ENCODE assay signal across 2 cellular contexts in the genomic region with DNA sequence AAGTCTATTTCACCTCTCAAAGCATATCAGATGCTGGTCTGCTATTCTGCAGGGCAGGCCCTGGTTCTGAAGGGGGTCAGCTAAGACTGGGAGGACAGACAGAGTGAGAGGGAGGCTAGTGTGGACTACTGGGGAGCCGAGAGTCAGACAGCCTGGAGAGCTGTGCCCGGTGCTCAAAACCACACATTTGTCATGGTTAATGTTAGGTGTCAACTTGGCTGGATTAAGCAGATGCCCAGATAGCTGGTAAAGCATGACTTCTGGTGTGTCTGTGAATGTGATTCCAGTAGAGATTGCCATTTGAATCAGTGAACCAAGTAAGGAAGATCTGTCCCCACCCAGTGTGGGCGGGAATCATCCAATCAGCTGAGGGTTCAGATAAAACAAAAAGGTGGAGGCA.
TF ChIP-seq lines count a peak whose summit lies in the region.

No MANE protein-coding gene starts in this region.

TF ChIP-seq in GM23338, 12 proteins besides CTCF, POLR2A, EP300 and RAD21 (continued from another document):
- TF ChIP-seq, protein P1, sequence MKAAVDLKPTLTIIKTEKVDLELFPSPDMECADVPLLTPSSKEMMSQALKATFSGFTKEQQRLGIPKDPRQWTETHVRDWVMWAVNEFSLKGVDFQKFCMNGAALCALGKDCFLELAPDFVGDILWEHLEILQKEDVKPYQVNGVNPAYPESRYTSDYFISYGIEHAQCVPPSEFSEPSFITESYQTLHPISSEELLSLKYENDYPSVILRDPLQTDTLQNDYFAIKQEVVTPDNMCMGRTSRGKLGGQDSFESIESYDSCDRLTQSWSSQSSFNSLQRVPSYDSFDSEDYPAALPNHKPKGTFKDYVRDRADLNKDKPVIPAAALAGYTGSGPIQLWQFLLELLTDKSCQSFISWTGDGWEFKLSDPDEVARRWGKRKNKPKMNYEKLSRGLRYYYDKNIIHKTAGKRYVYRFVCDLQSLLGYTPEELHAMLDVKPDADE (IDR thresholded peaks at IDR 0.05): no peak
- TF ChIP-seq ZNF331 (CRISPR knock-in tag; IDR thresholded peaks at IDR 0.05; ENCODE audit: low read depth) (no peak), EZH2 (IDR thresholded peaks at IDR 0.05; ENCODE audit: low read depth, unreplicated experiment) (no peak), STAT1 (IDR thresholded peaks at IDR 0.05; ENCODE audit: unreplicated experiment) (no peak), POLR2AphosphoS5 (IDR thresholded peaks at IDR 0.05; ENCODE audit: low read depth) (no peak), CREB1 (CRISPR knock-in tag; IDR thresholded peaks at IDR 0.05; ENCODE audit: low read depth) (no peak), JUNB (IDR thresholded peaks at IDR 0.05; ENCODE audit: unreplicated experiment) (no peak), ZNF114 (CRISPR knock-in tag; IDR thresholded peaks at IDR 0.05) (no peak)
- TF ChIP-seq, protein P2, sequence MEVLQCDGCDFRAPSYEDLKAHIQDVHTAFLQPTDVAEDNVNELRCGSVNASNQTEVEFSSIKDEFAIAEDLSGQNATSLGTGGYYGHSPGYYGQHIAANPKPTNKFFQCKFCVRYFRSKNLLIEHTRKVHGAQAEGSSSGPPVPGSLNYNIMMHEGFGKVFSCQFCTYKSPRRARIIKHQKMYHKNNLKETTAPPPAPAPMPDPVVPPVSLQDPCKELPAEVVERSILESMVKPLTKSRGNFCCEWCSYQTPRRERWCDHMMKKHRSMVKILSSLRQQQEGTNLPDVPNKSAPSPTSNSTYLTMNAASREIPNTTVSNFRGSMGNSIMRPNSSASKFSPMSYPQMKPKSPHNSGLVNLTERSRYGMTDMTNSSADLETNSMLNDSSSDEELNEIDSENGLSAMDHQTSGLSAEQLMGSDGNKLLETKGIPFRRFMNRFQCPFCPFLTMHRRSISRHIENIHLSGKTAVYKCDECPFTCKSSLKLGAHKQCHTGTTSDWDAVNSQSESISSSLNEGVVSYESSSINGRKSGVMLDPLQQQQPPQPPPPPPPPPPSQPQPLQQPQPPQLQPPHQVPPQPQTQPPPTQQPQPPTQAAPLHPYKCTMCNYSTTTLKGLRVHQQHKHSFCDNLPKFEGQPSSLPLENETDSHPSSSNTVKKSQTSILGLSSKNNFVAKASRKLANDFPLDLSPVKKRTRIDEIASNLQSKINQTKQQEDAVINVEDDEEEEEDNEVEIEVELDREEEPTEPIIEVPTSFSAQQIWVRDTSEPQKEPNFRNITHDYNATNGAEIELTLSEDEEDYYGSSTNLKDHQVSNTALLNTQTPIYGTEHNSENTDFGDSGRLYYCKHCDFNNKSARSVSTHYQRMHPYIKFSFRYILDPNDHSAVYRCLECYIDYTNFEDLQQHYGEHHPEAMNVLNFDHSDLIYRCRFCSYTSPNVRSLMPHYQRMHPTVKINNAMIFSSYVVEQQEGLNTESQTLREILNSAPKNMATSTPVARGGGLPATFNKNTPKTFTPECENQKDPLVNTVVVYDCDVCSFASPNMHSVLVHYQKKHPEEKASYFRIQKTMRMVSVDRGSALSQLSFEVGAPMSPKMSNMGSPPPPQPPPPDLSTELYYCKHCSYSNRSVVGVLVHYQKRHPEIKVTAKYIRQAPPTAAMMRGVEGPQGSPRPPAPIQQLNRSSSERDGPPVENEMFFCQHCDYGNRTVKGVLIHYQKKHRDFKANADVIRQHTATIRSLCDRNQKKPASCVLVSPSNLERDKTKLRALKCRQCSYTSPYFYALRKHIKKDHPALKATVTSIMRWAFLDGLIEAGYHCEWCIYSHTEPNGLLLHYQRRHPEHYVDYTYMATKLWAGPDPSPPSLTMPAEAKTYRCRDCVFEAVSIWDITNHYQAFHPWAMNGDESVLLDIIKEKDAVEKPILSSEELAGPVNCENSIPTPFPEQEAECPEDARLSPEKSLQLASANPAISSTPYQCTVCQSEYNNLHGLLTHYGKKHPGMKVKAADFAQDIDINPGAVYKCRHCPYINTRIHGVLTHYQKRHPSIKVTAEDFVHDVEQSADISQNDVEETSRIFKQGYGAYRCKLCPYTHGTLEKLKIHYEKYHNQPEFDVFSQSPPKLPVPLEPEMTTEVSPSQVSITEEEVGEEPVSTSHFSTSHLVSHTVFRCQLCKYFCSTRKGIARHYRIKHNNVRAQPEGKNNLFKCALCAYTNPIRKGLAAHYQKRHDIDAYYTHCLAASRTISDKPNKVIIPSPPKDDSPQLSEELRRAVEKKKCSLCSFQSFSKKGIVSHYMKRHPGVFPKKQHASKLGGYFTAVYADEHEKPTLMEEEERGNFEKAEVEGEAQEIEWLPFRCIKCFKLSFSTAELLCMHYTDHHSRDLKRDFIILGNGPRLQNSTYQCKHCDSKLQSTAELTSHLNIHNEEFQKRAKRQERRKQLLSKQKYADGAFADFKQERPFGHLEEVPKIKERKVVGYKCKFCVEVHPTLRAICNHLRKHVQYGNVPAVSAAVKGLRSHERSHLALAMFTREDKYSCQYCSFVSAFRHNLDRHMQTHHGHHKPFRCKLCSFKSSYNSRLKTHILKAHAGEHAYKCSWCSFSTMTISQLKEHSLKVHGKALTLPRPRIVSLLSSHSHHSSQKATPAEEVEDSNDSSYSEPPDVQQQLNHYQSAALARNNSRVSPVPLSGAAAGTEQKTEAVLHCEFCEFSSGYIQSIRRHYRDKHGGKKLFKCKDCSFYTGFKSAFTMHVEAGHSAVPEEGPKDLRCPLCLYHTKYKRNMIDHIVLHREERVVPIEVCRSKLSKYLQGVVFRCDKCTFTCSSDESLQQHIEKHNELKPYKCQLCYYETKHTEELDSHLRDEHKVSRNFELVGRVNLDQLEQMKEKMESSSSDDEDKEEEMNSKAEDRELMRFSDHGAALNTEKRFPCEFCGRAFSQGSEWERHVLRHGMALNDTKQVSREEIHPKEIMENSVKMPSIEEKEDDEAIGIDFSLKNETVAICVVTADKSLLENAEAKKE (CRISPR knock-in tag; IDR thresholded peaks at IDR 0.05): no peak
- TF ChIP-seq, protein P3, sequence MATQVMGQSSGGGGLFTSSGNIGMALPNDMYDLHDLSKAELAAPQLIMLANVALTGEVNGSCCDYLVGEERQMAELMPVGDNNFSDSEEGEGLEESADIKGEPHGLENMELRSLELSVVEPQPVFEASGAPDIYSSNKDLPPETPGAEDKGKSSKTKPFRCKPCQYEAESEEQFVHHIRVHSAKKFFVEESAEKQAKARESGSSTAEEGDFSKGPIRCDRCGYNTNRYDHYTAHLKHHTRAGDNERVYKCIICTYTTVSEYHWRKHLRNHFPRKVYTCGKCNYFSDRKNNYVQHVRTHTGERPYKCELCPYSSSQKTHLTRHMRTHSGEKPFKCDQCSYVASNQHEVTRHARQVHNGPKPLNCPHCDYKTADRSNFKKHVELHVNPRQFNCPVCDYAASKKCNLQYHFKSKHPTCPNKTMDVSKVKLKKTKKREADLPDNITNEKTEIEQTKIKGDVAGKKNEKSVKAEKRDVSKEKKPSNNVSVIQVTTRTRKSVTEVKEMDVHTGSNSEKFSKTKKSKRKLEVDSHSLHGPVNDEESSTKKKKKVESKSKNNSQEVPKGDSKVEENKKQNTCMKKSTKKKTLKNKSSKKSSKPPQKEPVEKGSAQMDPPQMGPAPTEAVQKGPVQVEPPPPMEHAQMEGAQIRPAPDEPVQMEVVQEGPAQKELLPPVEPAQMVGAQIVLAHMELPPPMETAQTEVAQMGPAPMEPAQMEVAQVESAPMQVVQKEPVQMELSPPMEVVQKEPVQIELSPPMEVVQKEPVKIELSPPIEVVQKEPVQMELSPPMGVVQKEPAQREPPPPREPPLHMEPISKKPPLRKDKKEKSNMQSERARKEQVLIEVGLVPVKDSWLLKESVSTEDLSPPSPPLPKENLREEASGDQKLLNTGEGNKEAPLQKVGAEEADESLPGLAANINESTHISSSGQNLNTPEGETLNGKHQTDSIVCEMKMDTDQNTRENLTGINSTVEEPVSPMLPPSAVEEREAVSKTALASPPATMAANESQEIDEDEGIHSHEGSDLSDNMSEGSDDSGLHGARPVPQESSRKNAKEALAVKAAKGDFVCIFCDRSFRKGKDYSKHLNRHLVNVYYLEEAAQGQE (IDR thresholded peaks at IDR 0.05; ENCODE audit: unreplicated experiment): no peak
TF ChIP-seq in GM23338: peak in this region for 0.

TF ChIP-seq in H1, 55 proteins besides CTCF, POLR2A, EP300 and RAD21 (continued from another document):
- TF ChIP-seq BCL11A (IDR thresholded peaks at IDR 0.05; ENCODE audit: low read depth in 2 of 2, low read length in 2 of 2) (no peak), RXRA (IDR thresholded peaks at IDR 0.05; ENCODE audit: insufficient read depth, low read depth, low read length) (no peak)
